Comparison of ENCODE assay signal across 1 cellular context in the genomic region with DNA sequence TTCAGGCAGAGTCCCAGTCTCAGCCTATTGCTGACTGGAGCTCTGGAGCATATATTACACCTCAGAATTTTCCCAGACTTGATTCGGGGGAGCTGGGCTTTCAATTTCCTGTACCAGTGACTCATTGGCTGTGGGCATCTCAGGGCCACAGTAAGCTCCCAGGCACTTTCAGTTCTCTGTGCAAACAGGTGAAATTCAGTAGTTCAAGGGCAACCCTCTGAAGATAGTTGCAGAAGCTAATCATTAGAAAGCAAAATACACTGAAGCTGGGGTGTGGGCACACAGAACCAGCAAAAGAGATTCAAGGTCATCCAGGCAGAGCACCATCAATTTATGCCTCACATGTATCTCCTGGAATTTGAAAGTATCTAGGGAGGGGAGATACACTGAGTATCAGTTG.
TF ChIP-seq lines count a peak whose summit lies in the region.

No MANE protein-coding gene starts in this region.

TF ChIP-seq in HepG2, 621 proteins besides CTCF, POLR2A, EP300 and RAD21 (continued from another document):
- TF ChIP-seq TBL1XR1 (IDR thresholded peaks at IDR 0.05; ENCODE audit: borderline replicate concordance, low read length, partially characterized antibody) = peak; percentile 96
- no peak for TF ChIP-seq ATAD3A (CRISPR knock-in tag; IDR thresholded peaks at IDR 0.05)
- no peak for TF ChIP-seq ZFP36L1 (CRISPR knock-in tag; IDR thresholded peaks at IDR 0.05)
- no peak for TF ChIP-seq TGIF2 (CRISPR knock-in tag; IDR thresholded peaks at IDR 0.05)
